16 cellular contexts compared by ENCODE assay signal in the genomic region with DNA sequence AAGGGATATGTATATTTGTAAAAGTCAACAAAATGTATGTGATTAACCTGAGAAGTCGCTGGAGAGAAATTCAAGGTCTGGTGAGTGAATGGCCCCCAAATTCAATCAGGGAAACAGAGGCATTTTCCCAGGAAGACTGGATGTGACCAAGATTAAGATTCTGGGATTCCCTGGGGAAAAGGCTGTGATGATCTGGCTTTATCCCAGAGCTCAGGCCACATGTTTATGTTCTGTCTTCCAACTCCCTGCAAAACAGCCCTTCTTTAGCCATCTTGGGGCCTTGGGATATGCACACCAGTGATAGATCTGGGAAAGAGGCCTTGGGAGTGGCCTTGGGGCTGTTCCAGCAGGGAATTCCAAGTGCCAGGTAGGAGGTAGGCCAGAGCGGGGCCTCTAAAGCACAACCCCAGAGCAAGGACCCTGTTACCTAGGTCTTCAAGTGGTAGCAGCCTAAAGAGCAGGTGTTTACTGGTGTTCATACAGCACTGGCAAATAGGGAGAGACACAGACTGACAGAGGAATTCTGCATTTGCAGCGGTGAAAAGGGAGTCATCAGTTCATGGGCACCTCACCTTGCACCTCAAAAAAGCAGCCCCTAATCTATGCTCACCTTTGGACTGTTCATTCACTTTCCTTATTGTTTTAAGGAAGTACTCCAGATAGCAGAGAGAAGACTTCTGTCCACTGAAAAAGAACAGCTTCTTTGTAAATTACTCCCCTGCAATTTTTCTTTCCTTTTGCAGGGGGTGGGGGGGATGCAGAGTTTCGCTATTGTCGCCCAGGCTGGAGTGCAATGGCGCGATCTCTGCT.
DNase-seq lines count a peak whose midpoint lies in the region; TF ChIP-seq lines count a peak whose summit lies in the region.
"Had no signal": no experiment of that assay in that cellular context is flagged by ENCODE, and none has a peak within 500 bp of the region (broad histone marks: within the 10 kb centered on the region; RNA-seq: fewer than 3 reads in every experiment).

No MANE protein-coding gene starts in this region.

- no peak overlapping the region for H3K4me3 ChIP-seq in BE2C (ENCODE audit: low read depth, low read length)
- no peak overlapping the region for H3K4me3 ChIP-seq in HEK293 (ENCODE audit: low read depth, low read length)
- H3K4me3 ChIP-seq in colonic mucosa, result no peak overlapping the region

- H3K4me1 Mint-ChIP-seq in nephron, result peaks cover 39% of the 10 kb centered on the region
- H3K4me1 Mint-ChIP-seq: CD14-positive monocyte had no signal

- peak; percentile 65 for DNase-seq in BE2C
- DNase-seq in colonic mucosa, result peak; percentile 36
- no peak for DNase-seq in activated CD4-positive, alpha-beta T cell treated with anti-CD3 and anti-CD28 coated beads for 48 hours
- DNase-seq in SW 1271 (lab: John Stamatoyannopoulos, UW), result no peak
- DNase-seq in SKM-1 treated with dmso at 0.1 percent for 144 hours (lab: John Stamatoyannopoulos, UW; ENCODE audit: unreplicated experiment), result no peak
- no peak for DNase-seq in iPS-NIHi11 (ENCODE audit: low spot score)
- DNase-seq: DMS153, KG1, NCI-H1048, NCI-H187, NCI-H2171, NCI-H748 treated with DMSO at 0.1 percent for 48 hours, SK-N-SH had no signal

- H3K27me3 ChIP-seq in BE2C (no peaks in the 10 kb centered on the region), colonic mucosa (no peaks in the 10 kb centered on the region)

- H3K9me3 Mint-ChIP-seq in nephron, result no peaks in the 10 kb centered on the region
- H3K9me3 Mint-ChIP-seq: CD14-positive monocyte had no signal

- intact Hi-C loops in colonic mucosa (cut with DNase I), result no loop called here

- H3K9me3 ChIP-seq in BE2C (no peaks in the 10 kb centered on the region), HEK293 (ENCODE audit: control insufficient read depth, insufficient read depth, low read depth, low read length) (no peaks in the 10 kb centered on the region), colonic mucosa (no peaks in the 10 kb centered on the region)
- H3K9me3 ChIP-seq: SK-N-SH had no signal

- no peaks in the 10 kb centered on the region for H3K36me3 Mint-ChIP-seq in nephron (ENCODE audit: low read depth)
- H3K36me3 Mint-ChIP-seq: CD14-positive monocyte had no signal

- no peak overlapping the region for H3K27ac ChIP-seq in HEK293 (ENCODE audit: extremely low read depth, low read depth, low read length)
- H3K27ac ChIP-seq in colonic mucosa, result no peak overlapping the region

- H3K4me1 ChIP-seq in BE2C (peaks cover 45% of the 10 kb centered on the region), HEK293 (ENCODE audit: control insufficient read depth, insufficient read depth, low read length) (peaks cover 9% of the 10 kb centered on the region), colonic mucosa (peaks cover 7% of the 10 kb centered on the region)

- peaks cover 8% of the 10 kb centered on the region for H3K27me3 Mint-ChIP-seq in nephron (ENCODE audit: low read depth)

- H3K36me3 ChIP-seq in BE2C, result no peaks in the 10 kb centered on the region
- no peaks in the 10 kb centered on the region for H3K36me3 ChIP-seq in HEK293 (ENCODE audit: control insufficient read depth in 2 of 2, insufficient read depth in 1 of 2, low read length in 2 of 2)
- H3K36me3 ChIP-seq in colonic mucosa, result no peaks in the 10 kb centered on the region

- H3K9ac ChIP-seq in colonic mucosa (ENCODE audit: low read depth in 2 of 2, low read length in 2 of 2), result no peak overlapping the region
- H3K9ac ChIP-seq: SK-N-SH had no signal

- POLR2A ChIA-PET in HEK293 (lab: Yijun Ruan, JAX), result no interaction called here

- no peak overlapping the region for H3K4me3 Mint-ChIP-seq in nephron

- CTCF ChIA-PET in HEK293 (lab: Yijun Ruan, JAX), result interaction anchor here (0.5 to 1.3 kb wide), 2 partner anchors 39 to 182 kb away, joined by 3 read pairs; no protein-coding TSS in a partner anchor

- no peak for TF ChIP-seq CTCF in BE2C (IDR thresholded peaks at IDR 0.05; ENCODE audit: low read depth, low read length)
- no peak for TF ChIP-seq CTCF in HEK293 (tag by site-specific recombination; IDR thresholded peaks at IDR 0.05)
- no peak for TF ChIP-seq CTCF in colonic mucosa (IDR thresholded peaks at IDR 0.05)
- no peak for TF ChIP-seq CTCF in nephron (IDR thresholded peaks at IDR 0.05; ENCODE audit: unreplicated experiment in 3 of 3)

- peak overlapping the region in 2 of 3 experiments; percentile 0 to 47 for H3K27ac Mint-ChIP-seq in nephron
- H3K27ac Mint-ChIP-seq: CD14-positive monocyte had no signal

TF ChIP-seq in HEK293, 187 proteins besides CTCF, POLR2A, EP300 and RAD21:
- TF ChIP-seq IKZF3 (tag by site-specific recombination; IDR thresholded peaks at IDR 0.05) (0 out of 2 replicates have a peak, but pooled peaks have one; percentile 12), ZNF521 (tag by site-specific recombination; IDR thresholded peaks at IDR 0.05) (no peak), ZBTB6 (tag by site-specific recombination; IDR thresholded peaks at IDR 0.05) (no peak), KLF16 (tag by site-specific recombination; IDR thresholded peaks at IDR 0.05) (no peak), ZNF670 (tag by site-specific recombination; IDR thresholded peaks at IDR 0.05; ENCODE audit: low read depth) (no peak), ZBTB21 (tag by site-specific recombination; IDR thresholded peaks at IDR 0.05) (no peak)
- TF ChIP-seq, protein P1, sequence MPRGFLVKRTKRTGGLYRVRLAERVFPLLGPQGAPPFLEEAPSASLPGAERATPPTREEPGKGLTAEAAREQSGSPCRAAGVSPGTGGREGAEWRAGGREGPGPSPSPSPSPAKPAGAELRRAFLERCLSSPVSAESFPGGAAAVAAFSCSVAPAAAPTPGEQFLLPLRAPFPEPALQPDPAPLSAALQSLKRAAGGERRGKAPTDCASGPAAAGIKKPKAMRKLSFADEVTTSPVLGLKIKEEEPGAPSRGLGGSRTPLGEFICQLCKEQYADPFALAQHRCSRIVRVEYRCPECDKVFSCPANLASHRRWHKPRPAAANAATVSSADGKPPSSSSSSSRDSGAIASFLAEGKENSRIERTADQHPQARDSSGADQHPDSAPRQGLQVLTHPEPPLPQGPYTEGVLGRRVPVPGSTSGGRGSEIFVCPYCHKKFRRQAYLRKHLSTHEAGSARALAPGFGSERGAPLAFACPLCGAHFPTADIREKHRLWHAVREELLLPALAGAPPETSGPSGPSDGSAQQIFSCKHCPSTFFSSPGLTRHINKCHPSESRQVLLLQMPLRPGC (tag by site-specific recombination; IDR thresholded peaks at IDR 0.05), result no peak

Comparison
In these comparisons a context has a peak if more than half of its experiments do, and no peak if none do; other contexts are left out.
1. DNase-seq: peak in BE2C (single experiment) and colonic mucosa (single experiment); none in activated CD4-positive, alpha-beta T cell treated with anti-CD3 and anti-CD28 coated beads for 48 hours (single experiment), SW 1271 (0 of 2), SKM-1 treated with dmso at 0.1 percent for 144 hours (single experiment) and iPS-NIHi11 (single experiment).